Comparison of ENCODE assay signal across 1 cellular context in the genomic region with DNA sequence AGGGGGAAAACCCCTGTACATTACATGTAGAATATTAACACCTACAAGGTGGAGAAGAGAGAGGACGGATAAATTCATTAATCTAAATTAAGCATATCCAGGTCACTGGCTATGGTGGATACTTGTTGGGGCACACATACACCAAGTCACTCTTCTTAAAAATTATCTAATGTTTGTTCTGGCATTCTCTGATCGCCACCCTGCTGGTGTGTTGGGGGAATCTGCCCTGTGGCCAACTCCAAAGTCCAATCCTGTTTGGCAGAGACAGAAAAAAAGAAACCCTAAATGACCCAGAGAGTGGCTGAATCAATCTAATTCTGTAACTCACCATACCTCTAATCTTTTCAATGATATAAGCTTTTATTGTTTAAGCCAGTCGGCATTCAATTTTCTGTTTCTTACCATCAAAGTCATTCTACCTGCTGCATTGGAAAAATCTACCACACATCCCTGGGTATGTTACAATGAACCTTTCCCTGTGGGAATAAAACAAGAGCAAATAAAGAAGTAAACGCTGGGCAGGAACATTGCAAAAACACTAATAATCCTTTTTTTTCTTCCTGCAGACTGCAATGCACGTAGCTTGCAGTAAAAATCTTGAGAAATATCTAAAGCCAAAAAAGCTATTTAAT.
A peak's percentile ranks its signal among the peaks of the same experiment; 100 is the strongest.
TF ChIP-seq lines count a peak whose summit lies in the region.

No MANE protein-coding gene starts in this region.

TF ChIP-seq in HepG2, 621 proteins besides CTCF, POLR2A, EP300 and RAD21 (continued from another document):
- TF ChIP-seq, protein P1, sequence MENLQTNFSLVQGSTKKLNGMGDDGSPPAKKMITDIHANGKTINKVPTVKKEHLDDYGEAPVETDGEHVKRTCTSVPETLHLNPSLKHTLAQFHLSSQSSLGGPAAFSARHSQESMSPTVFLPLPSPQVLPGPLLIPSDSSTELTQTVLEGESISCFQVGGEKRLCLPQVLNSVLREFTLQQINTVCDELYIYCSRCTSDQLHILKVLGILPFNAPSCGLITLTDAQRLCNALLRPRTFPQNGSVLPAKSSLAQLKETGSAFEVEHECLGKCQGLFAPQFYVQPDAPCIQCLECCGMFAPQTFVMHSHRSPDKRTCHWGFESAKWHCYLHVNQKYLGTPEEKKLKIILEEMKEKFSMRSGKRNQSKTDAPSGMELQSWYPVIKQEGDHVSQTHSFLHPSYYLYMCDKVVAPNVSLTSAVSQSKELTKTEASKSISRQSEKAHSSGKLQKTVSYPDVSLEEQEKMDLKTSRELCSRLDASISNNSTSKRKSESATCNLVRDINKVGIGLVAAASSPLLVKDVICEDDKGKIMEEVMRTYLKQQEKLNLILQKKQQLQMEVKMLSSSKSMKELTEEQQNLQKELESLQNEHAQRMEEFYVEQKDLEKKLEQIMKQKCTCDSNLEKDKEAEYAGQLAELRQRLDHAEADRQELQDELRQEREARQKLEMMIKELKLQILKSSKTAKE (CRISPR knock-in tag; IDR thresholded peaks at IDR 0.05; ENCODE audit: borderline replicate concordance), result no peak
- TF ChIP-seq ZNF883 (CRISPR knock-in tag; IDR thresholded peaks at IDR 0.05; ENCODE audit: not compliant biosample characterization) (no peak), PAXIP1 (CRISPR knock-in tag; conservative IDR thresholded peaks at IDR 0.05) (0 out of 2 replicates have a peak, but pooled peaks have one; percentile 24), HNRNPLL (IDR thresholded peaks at IDR 0.05; ENCODE audit: low read depth, low read length, poor library complexity, severe bottlenecking) (no peak), HNF4A (CRISPR knock-in tag; IDR thresholded peaks at IDR 0.05) (peak; percentile 83), NAIF1 (CRISPR knock-in tag; IDR thresholded peaks at IDR 0.05; ENCODE audit: borderline replicate concordance) (no peak), HNF4G (IDR thresholded peaks at IDR 0.05; ENCODE audit: borderline replicate concordance, low read depth, low read length) (peak; percentile 66; the same call in 1 of the 2 replicates), HNF4G (CRISPR knock-in tag; IDR thresholded peaks at IDR 0.05; ENCODE audit: borderline replicate concordance, low read depth) (no peak), NCOR1 (IDR thresholded peaks at IDR 0.05; ENCODE audit: borderline replicate concordance, low read length) (no peak), NCOA5 (CRISPR knock-in tag; IDR thresholded peaks at IDR 0.05) (no peak), ATF3 (CRISPR knock-in tag; IDR thresholded peaks at IDR 0.05) (no peak), GATAD1 (CRISPR knock-in tag; IDR thresholded peaks at IDR 0.05) (no peak), MLXIP (CRISPR knock-in tag; IDR thresholded peaks at IDR 0.05; ENCODE audit: borderline replicate concordance) (no peak), ZSCAN29 (CRISPR knock-in tag; conservative IDR thresholded peaks at IDR 0.05) (no peak), TEAD3 (CRISPR knock-in tag; optimal IDR thresholded peaks at IDR 0.05; ENCODE audit: borderline replicate concordance) (no peak), CERS6 (CRISPR knock-in tag; IDR thresholded peaks at IDR 0.05) (no peak), ZNF205 (CRISPR knock-in tag; IDR thresholded peaks at IDR 0.05) (no peak), PHF20 (CRISPR knock-in tag; IDR thresholded peaks at IDR 0.05) (no peak), LCORL (IDR thresholded peaks at IDR 0.05) (no peak), LCORL (CRISPR knock-in tag; IDR thresholded peaks at IDR 0.05) (peak; percentile 24; the same call in 1 of the 2 replicates), ZNF292 (CRISPR knock-in tag; IDR thresholded peaks at IDR 0.05; ENCODE audit: borderline replicate concordance, low read depth) (no peak)
- TF ChIP-seq, protein P2, sequence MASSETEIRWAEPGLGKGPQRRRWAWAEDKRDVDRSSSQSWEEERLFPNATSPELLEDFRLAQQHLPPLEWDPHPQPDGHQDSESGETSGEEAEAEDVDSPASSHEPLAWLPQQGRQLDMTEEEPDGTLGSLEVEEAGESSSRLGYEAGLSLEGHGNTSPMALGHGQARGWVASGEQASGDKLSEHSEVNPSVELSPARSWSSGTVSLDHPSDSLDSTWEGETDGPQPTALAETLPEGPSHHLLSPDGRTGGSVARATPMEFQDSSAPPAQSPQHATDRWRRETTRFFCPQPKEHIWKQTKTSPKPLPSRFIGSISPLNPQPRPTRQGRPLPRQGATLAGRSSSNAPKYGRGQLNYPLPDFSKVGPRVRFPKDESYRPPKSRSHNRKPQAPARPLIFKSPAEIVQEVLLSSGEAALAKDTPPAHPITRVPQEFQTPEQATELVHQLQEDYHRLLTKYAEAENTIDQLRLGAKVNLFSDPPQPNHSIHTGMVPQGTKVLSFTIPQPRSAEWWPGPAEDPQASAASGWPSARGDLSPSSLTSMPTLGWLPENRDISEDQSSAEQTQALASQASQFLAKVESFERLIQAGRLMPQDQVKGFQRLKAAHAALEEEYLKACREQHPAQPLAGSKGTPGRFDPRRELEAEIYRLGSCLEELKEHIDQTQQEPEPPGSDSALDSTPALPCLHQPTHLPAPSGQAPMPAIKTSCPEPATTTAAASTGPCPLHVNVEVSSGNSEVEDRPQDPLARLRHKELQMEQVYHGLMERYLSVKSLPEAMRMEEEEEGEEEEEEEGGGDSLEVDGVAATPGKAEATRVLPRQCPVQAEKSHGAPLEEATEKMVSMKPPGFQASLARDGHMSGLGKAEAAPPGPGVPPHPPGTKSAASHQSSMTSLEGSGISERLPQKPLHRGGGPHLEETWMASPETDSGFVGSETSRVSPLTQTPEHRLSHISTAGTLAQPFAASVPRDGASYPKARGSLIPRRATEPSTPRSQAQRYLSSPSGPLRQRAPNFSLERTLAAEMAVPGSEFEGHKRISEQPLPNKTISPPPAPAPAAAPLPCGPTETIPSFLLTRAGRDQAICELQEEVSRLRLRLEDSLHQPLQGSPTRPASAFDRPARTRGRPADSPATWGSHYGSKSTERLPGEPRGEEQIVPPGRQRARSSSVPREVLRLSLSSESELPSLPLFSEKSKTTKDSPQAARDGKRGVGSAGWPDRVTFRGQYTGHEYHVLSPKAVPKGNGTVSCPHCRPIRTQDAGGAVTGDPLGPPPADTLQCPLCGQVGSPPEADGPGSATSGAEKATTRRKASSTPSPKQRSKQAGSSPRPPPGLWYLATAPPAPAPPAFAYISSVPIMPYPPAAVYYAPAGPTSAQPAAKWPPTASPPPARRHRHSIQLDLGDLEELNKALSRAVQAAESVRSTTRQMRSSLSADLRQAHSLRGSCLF (CRISPR knock-in tag; IDR thresholded peaks at IDR 0.05; ENCODE audit: borderline replicate concordance), result no peak
- TF ChIP-seq, protein P3, sequence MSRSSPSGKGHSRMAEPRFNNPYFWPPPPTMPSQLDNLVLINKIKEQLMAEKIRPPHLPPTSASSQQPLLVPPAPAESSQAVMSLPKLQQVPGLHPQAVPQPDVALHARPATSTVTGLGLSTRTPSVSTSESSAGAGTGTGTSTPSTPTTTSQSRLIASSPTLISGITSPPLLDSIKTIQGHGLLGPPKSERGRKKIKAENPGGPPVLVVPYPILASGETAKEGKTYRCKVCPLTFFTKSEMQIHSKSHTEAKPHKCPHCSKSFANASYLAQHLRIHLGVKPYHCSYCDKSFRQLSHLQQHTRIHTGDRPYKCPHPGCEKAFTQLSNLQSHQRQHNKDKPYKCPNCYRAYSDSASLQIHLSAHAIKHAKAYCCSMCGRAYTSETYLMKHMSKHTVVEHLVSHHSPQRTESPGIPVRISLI (CRISPR knock-in tag; IDR thresholded peaks at IDR 0.05; ENCODE audit: borderline replicate concordance), result 0 out of 2 replicates have a peak, but pooled peaks have one; percentile 20
- TF ChIP-seq, protein P4, sequence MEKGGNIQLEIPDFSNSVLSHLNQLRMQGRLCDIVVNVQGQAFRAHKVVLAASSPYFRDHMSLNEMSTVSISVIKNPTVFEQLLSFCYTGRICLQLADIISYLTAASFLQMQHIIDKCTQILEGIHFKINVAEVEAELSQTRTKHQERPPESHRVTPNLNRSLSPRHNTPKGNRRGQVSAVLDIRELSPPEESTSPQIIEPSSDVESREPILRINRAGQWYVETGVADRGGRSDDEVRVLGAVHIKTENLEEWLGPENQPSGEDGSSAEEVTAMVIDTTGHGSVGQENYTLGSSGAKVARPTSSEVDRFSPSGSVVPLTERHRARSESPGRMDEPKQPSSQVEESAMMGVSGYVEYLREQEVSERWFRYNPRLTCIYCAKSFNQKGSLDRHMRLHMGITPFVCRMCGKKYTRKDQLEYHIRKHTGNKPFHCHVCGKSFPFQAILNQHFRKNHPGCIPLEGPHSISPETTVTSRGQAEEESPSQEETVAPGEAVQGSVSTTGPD (CRISPR knock-in tag; IDR thresholded peaks at IDR 0.05), result 0 out of 2 replicates have a peak, but pooled peaks have one; percentile 56
- TF ChIP-seq, protein P5, sequence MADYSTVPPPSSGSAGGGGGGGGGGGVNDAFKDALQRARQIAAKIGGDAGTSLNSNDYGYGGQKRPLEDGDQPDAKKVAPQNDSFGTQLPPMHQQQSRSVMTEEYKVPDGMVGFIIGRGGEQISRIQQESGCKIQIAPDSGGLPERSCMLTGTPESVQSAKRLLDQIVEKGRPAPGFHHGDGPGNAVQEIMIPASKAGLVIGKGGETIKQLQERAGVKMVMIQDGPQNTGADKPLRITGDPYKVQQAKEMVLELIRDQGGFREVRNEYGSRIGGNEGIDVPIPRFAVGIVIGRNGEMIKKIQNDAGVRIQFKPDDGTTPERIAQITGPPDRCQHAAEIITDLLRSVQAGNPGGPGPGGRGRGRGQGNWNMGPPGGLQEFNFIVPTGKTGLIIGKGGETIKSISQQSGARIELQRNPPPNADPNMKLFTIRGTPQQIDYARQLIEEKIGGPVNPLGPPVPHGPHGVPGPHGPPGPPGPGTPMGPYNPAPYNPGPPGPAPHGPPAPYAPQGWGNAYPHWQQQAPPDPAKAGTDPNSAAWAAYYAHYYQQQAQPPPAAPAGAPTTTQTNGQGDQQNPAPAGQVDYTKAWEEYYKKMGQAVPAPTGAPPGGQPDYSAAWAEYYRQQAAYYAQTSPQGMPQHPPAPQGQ (CRISPR knock-in tag; IDR thresholded peaks at IDR 0.05; ENCODE audit: borderline replicate concordance), result no peak
